In the genomic region with DNA sequence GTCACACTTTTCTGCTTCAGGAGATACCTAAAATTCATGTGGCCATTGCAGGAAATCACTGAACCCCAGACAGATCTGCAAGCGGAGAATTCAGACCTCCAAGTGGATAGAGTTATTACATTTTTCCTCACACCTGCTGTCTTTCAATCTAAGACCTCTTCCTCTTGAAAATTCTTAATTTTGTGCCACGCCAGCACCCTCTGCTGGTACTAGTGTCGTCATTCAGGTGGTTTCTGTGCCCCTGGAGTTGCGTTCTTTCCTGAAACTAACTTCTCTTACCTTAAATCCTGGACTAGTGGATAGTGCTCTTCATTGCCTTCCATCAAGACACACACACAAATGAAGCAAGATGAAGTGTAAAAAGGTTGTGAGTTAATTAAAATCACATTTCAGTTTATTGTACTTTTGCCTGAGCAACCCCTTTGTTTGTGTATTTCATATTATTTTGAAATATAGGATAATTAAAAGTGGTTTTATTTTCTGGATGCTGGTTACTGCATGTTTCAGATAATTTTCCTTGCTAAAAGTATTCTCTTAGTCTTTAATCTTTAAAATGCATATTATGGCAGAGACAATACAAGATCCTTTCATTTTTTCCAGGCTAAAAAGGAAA, we compare ENCODE assay signal across 8 cellular contexts. TPM values are rescaled to one million over a fixed set of nuclear protein-coding genes. Genes with fewer than 3 reads are reported as not detected.
DNase-seq lines count a peak whose midpoint lies in the region; ATAC-seq, FAIRE-seq and TF ChIP-seq lines count a peak whose summit lies in the region.

No MANE protein-coding gene starts in this region.

- no peak for FAIRE-seq in frontal cortex (lab: Jason Lieb, UNC)

- H3K9me3 ChIP-seq in aorta (ENCODE audit: control insufficient read depth, low read length): peaks cover 2% of the 10 kb centered on the region

- H3K4me1 Mint-ChIP-seq in activated CD4-positive, alpha-beta T cell treated with anti-CD3 and anti-CD28 coated beads for 36 hours: peaks cover 11% of the 10 kb centered on the region

- POLR2A ChIA-PET in activated CD4-positive, alpha-beta T cell treated with anti-CD3 and anti-CD28 coated beads for 36 hours (lab: Charles Lee): no interaction called here

- no peaks in the 10 kb centered on the region for H3K4me1 ChIP-seq in aorta (ENCODE audit: control insufficient read depth in 1 of 2, insufficient read depth in 2 of 2, low read length in 2 of 2)

- no peak overlapping the region for H3K4me3 ChIP-seq in aorta (ENCODE audit: low read length in 2 of 2)

- CTCF ChIA-PET in activated CD4-positive, alpha-beta T cell treated with anti-CD3 and anti-CD28 coated beads for 36 hours (lab: Charles Lee): interaction anchor here (0.7 to 1.0 kb wide), 6 partner anchors 10 to 1767 kb away, joined by 3 to 5 read pairs (median 3); no protein-coding TSS in a partner anchor

- intact Hi-C loops in activated CD4-positive, alpha-beta T cell treated with anti-CD3 and anti-CD28 coated beads for 36 hours (cut with DNase I, micrococcal nuclease): loop anchor here in 1 of 2 experiments (5.0 to 10.0 kb wide), 4 partner anchors 284 to 1821 kb away; no protein-coding TSS in a partner anchor
- intact Hi-C loops in aorta (cut with DNase I): no loop called here

- peaks cover 53% of the 10 kb centered on the region for H3K27me3 Mint-ChIP-seq in activated CD4-positive, alpha-beta T cell treated with anti-CD3 and anti-CD28 coated beads for 36 hours

- no peaks in the 10 kb centered on the region for H3K36me3 ChIP-seq in aorta (ENCODE audit: control insufficient read depth in 1 of 2, insufficient read depth in 2 of 2, low read length in 1 of 2)

- H3K36me3 Mint-ChIP-seq in activated CD4-positive, alpha-beta T cell treated with anti-CD3 and anti-CD28 coated beads for 36 hours (ENCODE audit: low read depth): no peaks in the 10 kb centered on the region

- no peaks in the 10 kb centered on the region for H3K9me3 Mint-ChIP-seq in activated CD4-positive, alpha-beta T cell treated with anti-CD3 and anti-CD28 coated beads for 36 hours (ENCODE audit: low read depth)

- no peak overlapping the region for H3K27ac Mint-ChIP-seq in activated CD4-positive, alpha-beta T cell treated with anti-CD3 and anti-CD28 coated beads for 36 hours

- no peak for ATAC-seq in activated CD4-positive, alpha-beta T cell treated with anti-CD3 and anti-CD28 coated beads for 36 hours
- no peak for ATAC-seq in aorta (ENCODE audit: low FRiP score)

- peak; percentile 64 for DNase-seq in activated CD4-positive, alpha-beta T cell treated with anti-CD3 and anti-CD28 coated beads for 36 hours
- no peak for DNase-seq in activated CD4-positive, alpha-beta T cell treated with anti-CD3 and anti-CD28 coated beads for 1 hour
- DNase-seq in NCI-H1694 treated with DMSO at 0.1 percent for 48 hours (lab: John Stamatoyannopoulos, UW) (peak; percentile 53), frontal cortex (ENCODE audit: low spot score in 2 of 2) (peak; percentile 28 to 33), aorta (no peak), NCI-H1048 (lab: John Stamatoyannopoulos, UW) (no peak)
- peak; percentile 31 to 35 for DNase-seq in stimulated activated CD4-positive, alpha-beta T cell treated with anti-CD3 and anti-CD28 coated beads, Interleukin-2, amount 100 ng/mL, for 24 hours

- peak; percentile 85 for TF ChIP-seq CTCF in VCaP (conservative IDR thresholded peaks at IDR 0.05)

- WGBS in aorta, 2 donors: 9 to 13% methylated on average over 4 of the region's 4 CpGs

- no peak overlapping the region for H3K4me3 Mint-ChIP-seq in activated CD4-positive, alpha-beta T cell treated with anti-CD3 and anti-CD28 coated beads for 36 hours

- H3K27ac ChIP-seq in VCaP: no peak overlapping the region
- H3K27ac ChIP-seq in aorta (ENCODE audit: low read depth in 1 of 2, low read length in 2 of 2): no peak overlapping the region

- peaks cover 0 to 3% of the 10 kb centered on the region in 2 donors for H3K27me3 ChIP-seq in aorta (ENCODE audit: control insufficient read depth in 1 of 2, insufficient read depth in 2 of 2, low read length in 1 of 2)

RNA-seq across cellular contexts. Expression of a gene that starts 1.6 kb away (rescaled TPM):
- not detected for total RNA-seq in activated CD4-positive, alpha-beta T cell treated with anti-CD3 and anti-CD28 coated beads for 36 hours
- total RNA-seq in frontal cortex (79.9 TPM), aorta (1 to 10 TPM in 1 of 2 donors, under 1 TPM in 1; 0.45 to 1.1 TPM)
- 1 to 10 TPM; 1.1 to 2.5 TPM for polyA plus RNA-seq in aorta

Comparison
In these comparisons a context has a peak if more than half of its experiments do, and no peak if none do; other contexts are left out.
1. DNase-seq: peak in activated CD4-positive, alpha-beta T cell treated with anti-CD3 and anti-CD28 coated beads for 36 hours (single experiment), NCI-H1694 treated with DMSO at 0.1 percent for 48 hours (single experiment), frontal cortex (2 of 2) and stimulated activated CD4-positive, alpha-beta T cell treated with anti-CD3 and anti-CD28 coated beads, Interleukin-2, amount 100 ng/mL, for 24 hours (2 of 2); none in activated CD4-positive, alpha-beta T cell treated with anti-CD3 and anti-CD28 coated beads for 1 hour (single experiment), aorta (0 of 2) and NCI-H1048 (single experiment).
2. RNA of a gene that starts 1.6 kb away (total RNA-seq): 79.9 TPM in frontal cortex (single experiment); 0.45 to 1.1 TPM in aorta and not detected in activated CD4-positive, alpha-beta T cell treated with anti-CD3 and anti-CD28 coated beads for 36 hours; every median in the first group is over 10 times any median in the second.